In the genomic region with DNA sequence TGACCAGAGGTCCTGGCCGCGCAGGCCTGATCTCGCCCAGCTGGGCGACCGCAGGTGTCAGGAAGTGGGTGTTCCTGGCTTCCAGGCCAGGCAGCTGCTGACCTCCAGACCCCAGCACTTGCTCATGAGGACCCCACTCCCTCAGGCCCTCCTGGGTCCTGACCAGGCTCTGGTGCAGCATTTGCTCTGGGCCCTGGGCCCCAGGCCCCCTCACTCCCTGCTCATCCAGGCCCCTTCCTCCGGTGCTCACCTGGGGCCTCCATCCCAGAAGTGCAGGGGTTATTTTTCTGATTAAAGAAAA, we compare ENCODE assay signal across 31 cellular contexts. TPM values are rescaled to one million over a fixed set of nuclear protein-coding genes. Genes with fewer than 3 reads are reported as not detected.
"Had no signal": no experiment of that assay in that cellular context is flagged by ENCODE, and none has a peak within 500 bp of the region (broad histone marks: within the 10 kb centered on the region; RNA-seq: fewer than 3 reads in every experiment).

No MANE protein-coding gene starts in this region.

- H3K27ac ChIP-seq: ascending aorta, cardiac muscle cell, VCaP had no signal

- H3K9me3 ChIP-seq: ascending aorta had no signal

- H3K36me3 ChIP-seq: ascending aorta, cardiac muscle cell had no signal

- H3K4me3 ChIP-seq: ascending aorta, cardiac muscle cell had no signal

- H3K27me3 ChIP-seq: ascending aorta had no signal

- H3K4me1 ChIP-seq: ascending aorta had no signal

- ATAC-seq: activated CD8-positive, alpha-beta memory T cell treated with anti-CD3 and anti-CD28 coated beads, Interleukin-2, amount 10 ng/mL, durations not matched to agents 7 days and 5 days; activated CD8-positive, alpha-beta T cell treated with anti-CD3 and anti-CD28 coated beads, Interleukin-2, amount 10 ng/mL, durations not matched to agents 7 days and 5 days; activated naive CD8-positive, alpha-beta T cell treated with anti-CD3 and anti-CD28 coated beads, Interleukin-2, amount 50 U/mL, for 24 hours had no signal

- DNase-seq: activated B cell treated with CpG ODN at 0.5 μM for 24 hours; activated CD4-positive, alpha-beta memory T cell treated with anti-CD3 and anti-CD28 coated beads, Interleukin-2, amount 10 ng/mL, durations not matched to agents 7 days and 5 days; activated CD4-positive, alpha-beta T cell treated with anti-CD3 and anti-CD28 coated beads for 4 hours; activated CD4-positive, alpha-beta T cell treated with anti-CD3 and anti-CD28 coated beads, Interleukin-2, amount 10 ng/mL, durations not matched to agents 24 days and 14 days; activated CD4-positive, alpha-beta T cell treated with anti-CD3 and anti-CD28 coated beads, Interleukin-2, amount 50 U/mL, for 1 hour; activated CD4-positive, alpha-beta T cell treated with anti-CD3 and anti-CD28 coated beads, Interleukin-2, amount 50 U/mL, for 4 hours; activated CD4-positive, CD25-positive, alpha-beta regulatory T cell treated with anti-CD3 and anti-CD28 coated beads, Interleukin-2, amount 50 U/mL, for 72 hours; activated CD8-positive, alpha-beta memory T cell treated with anti-CD3 and anti-CD28 coated beads for 24 hours; activated CD8-positive, alpha-beta memory T cell treated with anti-CD3 and anti-CD28 coated beads, Interleukin-2, amount 10 ng/mL, durations not matched to agents 7 days and 5 days; activated CD8-positive, alpha-beta memory T cell treated with anti-CD3 and anti-CD28 coated beads, Interleukin-2, amount 50 U/mL, for 48 hours; activated CD8-positive, alpha-beta T cell treated with anti-CD3 and anti-CD28 coated beads, Interleukin-2, amount 10 ng/mL, durations not matched to agents 7 days and 5 days; activated effector memory CD4-positive, alpha-beta T cell treated with Interleukin-2 at 50 U/mL for 16 hours; activated gamma-delta T cell; activated naive CD4-positive, alpha-beta T cell treated with anti-CD3 and anti-CD28 coated beads, Interleukin-2, amount 10 ng/mL, durations not matched to agents 7 days and 5 days; activated naive CD4-positive, alpha-beta T cell treated with Interleukin-2 at 50 U/mL for 16 hours; activated naive CD8-positive, alpha-beta T cell treated with anti-CD3 and anti-CD28 coated beads, Interleukin-2, amount 10 ng/mL, durations not matched to agents 7 days and 5 days; activated naive CD8-positive, alpha-beta T cell treated with anti-CD3 and anti-CD28 coated beads, Interleukin-2, amount 50 U/mL, for 24 hours; activated T-cell treated with anti-CD3 and anti-CD28 coated beads, Interleukin-2, amount 50 U/mL, for 24 hours; activated T-cell treated with anti-CD3 and anti-CD28 coated beads, Interleukin-2, amount 50 U/mL, for 48 hours; amygdala; anterior cingulate cortex; caudate nucleus; cerebellar nuclear complex; T-helper 1 cell; T-helper 2 cell; T-helper 9 cell had no signal

RNA-seq across cellular contexts. Expression of a gene that starts 7.7 kb away (rescaled TPM):
- total RNA-seq: activated B cell treated with CpG ODN at 0.5 μM for 24 hours; activated CD4-positive, alpha-beta memory T cell treated with anti-CD3 and anti-CD28 coated beads, Interleukin-2, amount 10 ng/mL, durations not matched to agents 7 days and 5 days; activated CD4-positive, alpha-beta T cell treated with anti-CD3 and anti-CD28 coated beads, Interleukin-2, amount 10 ng/mL, durations not matched to agents 24 days and 14 days; activated CD8-positive, alpha-beta memory T cell treated with anti-CD3 and anti-CD28 coated beads, Interleukin-2, amount 10 ng/mL, durations not matched to agents 7 days and 5 days; activated CD8-positive, alpha-beta T cell treated with anti-CD3 and anti-CD28 coated beads, Interleukin-2, amount 10 ng/mL, durations not matched to agents 7 days and 5 days; activated naive CD8-positive, alpha-beta T cell treated with anti-CD3 and anti-CD28 coated beads, Interleukin-2, amount 10 ng/mL, durations not matched to agents 7 days and 5 days; activated T-helper 2 cell treated with anti-CD3 and anti-CD28 coated beads, Interferon-gamma antibody, Interleukin-2, Interleukin-4, amounts not matched to agents 10 μg/mL and 5 μg/mL and 100 μg/mL, durations not matched to agents 14 hours and 24 hours and 36 hours; ascending aorta; bronchial epithelial cell; cardiac muscle cell had no signal
- polyA plus RNA-seq: cardiac muscle cell had no signal
